In the genomic region with DNA sequence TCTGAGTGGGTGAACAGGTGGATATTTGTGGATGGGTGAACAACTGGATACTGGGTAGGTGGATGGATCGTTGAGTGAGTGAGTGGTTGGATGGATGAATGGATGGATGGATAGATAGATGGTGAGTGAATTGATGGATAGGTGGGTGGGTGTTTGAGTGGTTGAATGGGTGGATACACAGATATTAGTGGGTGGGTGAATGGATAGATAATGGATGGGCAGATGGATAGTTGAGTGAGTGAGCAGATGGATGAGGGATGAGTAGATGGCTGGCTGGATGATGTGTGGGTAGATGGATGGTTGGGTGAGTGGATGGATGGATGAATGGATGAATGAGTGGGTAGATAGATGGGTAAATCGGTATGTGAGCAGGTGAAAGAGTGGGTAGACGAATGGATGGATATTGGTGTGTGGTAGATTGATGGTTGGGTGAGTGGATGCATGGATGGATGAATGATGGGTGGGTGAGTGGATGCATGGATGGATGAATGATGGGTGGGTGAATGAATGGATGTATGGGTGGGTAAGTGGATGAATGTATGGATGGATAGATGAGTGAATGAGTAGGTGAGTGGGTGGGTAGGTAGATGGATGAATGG, we compare ENCODE assay signal across 28 cellular contexts.
"Had no signal": no experiment of that assay in that cellular context is flagged by ENCODE, and none has a peak within 500 bp of the region (broad histone marks: within the 10 kb centered on the region; RNA-seq: fewer than 3 reads in every experiment).

No MANE protein-coding gene starts in this region.

- H3K27me3 ChIP-seq: colonic mucosa, esophagus muscularis mucosa had no signal

- DNase-seq: colonic mucosa; cortex of kidney; dermis blood vessel endothelial cell; dorsolateral prefrontal cortex; effector CD4-positive, alpha-beta T cell; effector CD8-positive, alpha-beta T cell; effector memory CD4-positive, alpha-beta T cell; effector memory CD8-positive, alpha-beta T cell; endodermal cell; erythroblast; esophagus squamous epithelium; foreskin fibroblast; foreskin keratinocyte; foreskin melanocyte; gastrocnemius medialis; glutamatergic neuron; head of caudate nucleus; heart left ventricle; heart right ventricle had no signal

- H3K4me1 ChIP-seq: colonic mucosa, foreskin keratinocyte, gastrocnemius medialis had no signal

- H3K4me3 ChIP-seq: colonic mucosa, coronary artery, dorsolateral prefrontal cortex, esophagus muscularis mucosa, esophagus squamous epithelium, gastrocnemius medialis, gastroesophageal sphincter, heart left ventricle, heart right ventricle had no signal

- H3K9me3 ChIP-seq: colonic mucosa, esophagus muscularis mucosa, esophagus squamous epithelium, gastrocnemius medialis, gastroesophageal sphincter, heart left ventricle, heart right ventricle had no signal

- ATAC-seq: effector memory CD8-positive, alpha-beta T cell; esophagus mucosa; foreskin keratinocyte; gastrocnemius medialis; gastroesophageal sphincter; heart left ventricle; heart right ventricle had no signal

- H3K36me3 ChIP-seq: colonic mucosa, esophagus muscularis mucosa, esophagus squamous epithelium, gastrocnemius medialis, gastroesophageal sphincter, heart left ventricle, heart right ventricle had no signal

- H3K27ac ChIP-seq: colonic mucosa, coronary artery, dorsolateral prefrontal cortex, epithelial cell of prostate, esophagus muscularis mucosa, esophagus squamous epithelium, foreskin keratinocyte, gastrocnemius medialis, gastroesophageal sphincter, heart left ventricle, heart right ventricle had no signal

- FAIRE-seq: colon, endometrium, endothelial cell of umbilical vein, frontal cortex had no signal
